Comparison of ENCODE assay signal across 10 cellular contexts in the genomic region with DNA sequence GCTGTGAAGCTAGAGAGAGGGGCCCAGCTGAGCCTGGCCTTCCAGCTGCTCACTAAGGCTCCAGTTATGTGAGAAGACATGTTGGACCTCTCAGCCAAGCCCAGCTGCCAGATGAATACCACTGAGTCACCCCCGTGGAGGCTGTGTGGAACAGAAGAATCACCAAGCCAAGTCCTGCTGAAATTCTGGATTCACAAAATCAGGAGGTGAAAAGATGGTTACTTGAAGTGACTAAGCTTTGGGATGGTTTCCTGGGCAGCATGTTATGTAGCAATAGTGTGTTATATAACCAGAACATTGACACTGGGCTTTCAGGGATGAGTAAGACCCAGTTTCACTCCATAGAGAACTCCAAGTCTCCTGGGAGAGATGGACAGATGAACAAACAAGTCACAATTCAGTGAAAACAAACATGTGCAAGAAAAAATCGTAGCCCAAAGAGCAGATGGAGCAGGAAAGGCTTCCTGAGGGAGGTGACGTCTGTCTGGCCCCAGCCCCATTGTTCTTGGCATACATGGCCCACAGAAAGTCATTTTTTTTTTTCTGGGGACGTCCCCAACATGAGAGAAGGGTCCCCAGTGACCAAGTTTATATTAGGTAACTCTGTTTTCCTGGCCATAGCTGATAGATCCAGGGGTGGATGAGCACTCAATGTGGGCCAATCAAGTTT.
DNase-seq lines count a peak whose midpoint lies in the region; ATAC-seq lines count a peak whose summit lies in the region.
"Had no signal": no experiment of that assay in that cellular context is flagged by ENCODE, and none has a peak within 500 bp of the region (broad histone marks: within the 10 kb centered on the region; RNA-seq: fewer than 3 reads in every experiment).

No MANE protein-coding gene starts in this region.

- peak; percentile 78 for DNase-seq in EL
- DNase-seq in T1000 (lab: John Stamatoyannopoulos, UW): peak; percentile 62
- peak; percentile 54 for DNase-seq in glomerular visceral epithelial cell (ENCODE audit: extremely low spot score)
- DNase-seq in renal cortical epithelial cell (ENCODE audit: low read depth): peak; percentile 99
- no peak for DNase-seq in NCI-H1105 treated with DMSO at 0.1 percent for 48 hours (lab: John Stamatoyannopoulos, UW)
- no peak for DNase-seq in D341Med (ENCODE audit: low spot score)
- no peak for DNase-seq in NCI-H2196 (lab: John Stamatoyannopoulos, UW; ENCODE audit: unreplicated experiment)
- DNase-seq: activated T-cell treated with anti-CD3 and anti-CD28 coated beads, Interleukin-2, amount 50 U/mL, for 48 hours; NCI-H2029 had no signal

- ATAC-seq in GM21528 (IDR thresholded peaks at IDR 0.05; ENCODE audit: low FRiP score, unreplicated experiment): no peak

Comparison
In these comparisons a context has a peak if more than half of its experiments do, and no peak if none do; other contexts are left out.
1. DNase-seq: peak in EL (single experiment), T1000 (single experiment), glomerular visceral epithelial cell (single experiment) and renal cortical epithelial cell (single experiment); none in NCI-H1105 treated with DMSO at 0.1 percent for 48 hours (single experiment), D341Med (single experiment) and NCI-H2196 (single experiment).